ENCODE assay signal across 12 cellular contexts in the genomic region with DNA sequence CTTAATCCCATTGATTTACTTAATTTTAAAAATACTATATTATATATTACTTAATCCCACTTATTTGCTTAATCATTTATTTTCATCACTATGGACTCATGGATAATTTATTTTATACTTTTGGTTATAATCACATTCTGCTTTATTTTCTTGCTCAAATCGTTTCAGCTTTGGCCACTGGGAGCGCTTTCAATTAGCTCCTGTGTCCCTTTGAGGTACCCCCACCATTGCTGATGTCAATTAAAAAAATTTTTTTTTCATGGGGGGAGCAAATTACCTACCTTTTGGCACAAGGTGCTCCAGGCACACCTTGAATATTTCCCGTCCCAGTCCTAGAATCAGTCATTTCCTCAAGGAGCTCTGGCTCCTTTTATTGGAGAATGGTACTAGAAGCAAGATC. TPM values are rescaled to one million over a fixed set of nuclear protein-coding genes. Genes with fewer than 3 reads are reported as not detected.
DNase-seq lines count a peak whose midpoint lies in the region; ATAC-seq, FAIRE-seq and TF ChIP-seq lines count a peak whose summit lies in the region.
"Had no signal": no experiment of that assay in that cellular context is flagged by ENCODE, and none has a peak within 500 bp of the region (broad histone marks: within the 10 kb centered on the region; RNA-seq: fewer than 3 reads in every experiment).

No MANE protein-coding gene starts in this region.

- H3K4me2 ChIP-seq in astrocyte (ENCODE audit: low read length): peak overlapping the region; percentile 99

- H3K36me3 ChIP-seq in astrocyte (ENCODE audit: insufficient read depth, low read length) (no peaks in the 10 kb centered on the region), thyroid gland (no peaks in the 10 kb centered on the region)

- TF ChIP-seq CTCF in AG10803 (conservative IDR thresholded peaks at IDR 0.05; ENCODE audit: low read length) (0 out of 2 replicates have a peak, but pooled peaks have one; percentile 4), HFF-Myc (IDR thresholded peaks at IDR 0.05; ENCODE audit: low read depth, low read length, missing control alignments) (no peak), astrocyte (IDR thresholded peaks at IDR 0.05; ENCODE audit: insufficient read depth, low read depth, low read length) (peak; percentile 8), thyroid gland (IDR thresholded peaks at IDR 0.05) (no peak)

- H4K20me1 ChIP-seq in astrocyte (ENCODE audit: insufficient read depth, low read length): peaks cover 19% of the 10 kb centered on the region

- H3K79me2 ChIP-seq in astrocyte (ENCODE audit: insufficient read depth, low read length): peaks cover 43% of the 10 kb centered on the region

- H3K4me3 ChIP-seq in AG10803 (ENCODE audit: low read length): peak overlapping the region; percentile 78
- H3K4me3 ChIP-seq in HFF-Myc (replicated peaks; ENCODE audit: low read depth, low read length): peak overlapping the region; percentile 65
- peak overlapping the region; percentile 77 for H3K4me3 ChIP-seq in astrocyte (ENCODE audit: insufficient read depth, low read depth, low read length)
- H3K4me3 ChIP-seq in thyroid gland (replicated peaks in 1 of 3): no peak overlapping the region

- FAIRE-seq in astrocyte (lab: Jason Lieb, UNC): no peak

- no peak for TF ChIP-seq POLR2A in thyroid gland (IDR thresholded peaks at IDR 0.05)

- intact Hi-C loops in thyroid gland (cut with DNase I): loop anchor here (10.0 kb wide), 1 partner anchor 123 kb away; no protein-coding TSS in a partner anchor

- H3K9me3 Mint-ChIP-seq in astrocyte (ENCODE audit: unreplicated experiment) (peaks cover 3% of the 10 kb centered on the region), naive B cell (peaks cover 0 to under 1% (median 0%) of the 10 kb centered on the region in 7 donors)

- in situ Hi-C loops in ACHN (cut with HindIII; ENCODE audit: low pct_ligation_motif_present, low pct_unique_long_range_greater_than_20kb, low sequenced_read_pairs): no loop called here

- no peaks in the 10 kb centered on the region for H3K27me3 ChIP-seq in astrocyte (ENCODE audit: insufficient read depth, low read length)
- H3K27me3 ChIP-seq in thyroid gland: no peaks in the 10 kb centered on the region

- peak overlapping the region; percentile 100 for H3K9ac ChIP-seq in astrocyte (ENCODE audit: low read length)

- WGBS in thyroid gland, 2 donors: 69 to 82% methylated on average over 3 of the region's 3 CpGs

- H3K27ac ChIP-seq in astrocyte (ENCODE audit: low read depth, low read length): peak overlapping the region; percentile 95
- no peak overlapping the region for H3K27ac ChIP-seq in thyroid gland

- H3K36me3 Mint-ChIP-seq in astrocyte (ENCODE audit: low read depth, unreplicated experiment) (peaks cover 2% of the 10 kb centered on the region), naive B cell (peaks cover 0 to 2% of the 10 kb centered on the region in 2 donors)
- H3K36me3 Mint-ChIP-seq: CD14-positive monocyte had no signal

- H3K9me3 ChIP-seq in astrocyte (ENCODE audit: insufficient read depth, low read depth, low read length): no peaks in the 10 kb centered on the region
- H3K9me3 ChIP-seq in thyroid gland: no peaks in the 10 kb centered on the region

- H3K27ac Mint-ChIP-seq in astrocyte (ENCODE audit: unreplicated experiment): peak overlapping the region; percentile 96
- peak overlapping the region in 3 of 6 donors; percentile 94 to 96 (median 96) for H3K27ac Mint-ChIP-seq in naive B cell

- no peak overlapping the region for H2AFZ ChIP-seq in astrocyte (ENCODE audit: low read depth, low read length)

- ATAC-seq in naive B cell (ENCODE audit: low read depth in 2 of 2) (no peak), HG03025 (IDR thresholded peaks at IDR 0.05; ENCODE audit: low FRiP score, unreplicated experiment) (no peak)
- ATAC-seq: K562 had no signal

- H3K27me3 Mint-ChIP-seq in astrocyte (ENCODE audit: low read depth, unreplicated experiment) (no peaks in the 10 kb centered on the region), naive B cell (peaks cover 15 to 25% (median 19%) of the 10 kb centered on the region in 3 donors)

- H3K4me1 Mint-ChIP-seq in astrocyte (ENCODE audit: low read depth, unreplicated experiment): peaks cover 30% of the 10 kb centered on the region
- H3K4me1 Mint-ChIP-seq in naive B cell: peaks cover 20 to 27% (median 27%) of the 10 kb centered on the region in 3 donors

- H3K4me1 ChIP-seq in astrocyte (ENCODE audit: insufficient read depth, low read length): peaks cover 22% of the 10 kb centered on the region
- H3K4me1 ChIP-seq in thyroid gland: peaks cover 14 to 15% of the 10 kb centered on the region in 2 donors

- H3K4me3 Mint-ChIP-seq in astrocyte (ENCODE audit: unreplicated experiment): peak overlapping the region; percentile 82
- peak overlapping the region in 6 of 8 donors; percentile 86 to 95 (median 90) for H3K4me3 Mint-ChIP-seq in naive B cell

- DNase-seq in AG10803 (ENCODE audit: low read depth): no peak
- DNase-seq in HFF-Myc (ENCODE audit: extremely low read depth, low read depth): no peak
- DNase-seq in astrocyte (ENCODE audit: low read depth): no peak
- DNase-seq in naive B cell: no peak
- DNase-seq in stimulated activated CD4-positive, alpha-beta T cell treated with anti-CD3 and anti-CD28 coated beads, Interleukin-2, amount 100 ng/mL, for 48 hours: no peak
- no peak for DNase-seq in ACHN
- no peak for DNase-seq in thyroid gland
- DNase-seq: H7, retina had no signal

RNA-seq across cellular contexts. Expression of gene TRIO, which starts 1.4 kb away (rescaled TPM):
- total RNA-seq in astrocyte: 291 and 347 TPM in 2 replicates
- 10 to 100 TPM in 4 of 6 donors, 1 to 10 TPM in 2; 7.3 to 16.4 (median 11.1) TPM for polyA plus RNA-seq in naive B cell (ENCODE audit: low read depth in 6 of 6)
- 100 to 1,000 TPM in 2 of 4 donors, 10 to 100 TPM in 2; 67.4 to 103 (median 94.7) TPM for total RNA-seq in thyroid gland

Comparison
In these comparisons a context has a peak if more than half of its experiments do, and no peak if none do; other contexts are left out.
1. H3K4me3 ChIP-seq: peak in AG10803 (single experiment), HFF-Myc (single experiment) and astrocyte (single experiment); none in thyroid gland (0 of 3).
2. CTCF ChIP-seq: peak in AG10803 (single experiment) and astrocyte (single experiment); none in HFF-Myc (single experiment) and thyroid gland (0 of 6).